In genomic region chr5:173643964-173644363, GRCh38 we compare ENCODE assay signal across 8 cellular contexts. TPM values are rescaled to one million over a fixed set of nuclear protein-coding genes. Genes with fewer than 3 reads are reported as not detected.
A peak's percentile ranks its signal among the peaks of the same experiment; 100 is the strongest.
DNase-seq lines count a peak whose midpoint lies in the region; ATAC-seq and TF ChIP-seq lines count a peak whose summit lies in the region.

No MANE protein-coding gene starts in this region.

- TF ChIP-seq POLR2A in gastroesophageal sphincter (IDR thresholded peaks at IDR 0.05): no peak

- TF ChIP-seq EP300 in gastroesophageal sphincter (IDR thresholded peaks at IDR 0.05): no peak

- peak; percentile 26 for DNase-seq in activated CD4-positive, alpha-beta memory T cell treated with anti-CD3 and anti-CD28 coated beads for 36 hours
- DNase-seq in activated CD4-positive, alpha-beta memory T cell treated with anti-CD3 and anti-CD28 coated beads, Interleukin-2, amount 10 ng/mL, durations not matched to agents 7 days and 5 days: no peak
- DNase-seq in RPMI7951 (ENCODE audit: low read depth) (peak; percentile 22), myocyte (ENCODE audit: low read depth) (peak; percentile 60), left ventricle myocardium inferior (no peak), T-helper 17 cell (no peak)

- POLR2A ChIA-PET in activated CD4-positive, alpha-beta memory T cell treated with anti-CD3 and anti-CD28 coated beads for 36 hours (lab: Charles Lee): no interaction called here
- POLR2A ChIA-PET in activated CD4-positive, alpha-beta memory T cell treated with anti-CD3 and anti-CD28 coated beads, Interleukin-2, amount 10 ng/mL, durations not matched to agents 7 days and 5 days (lab: Charles Lee): no interaction called here

- H3K36me3 ChIP-seq in gastroesophageal sphincter: no peaks in the 10 kb centered on the region
- no peaks in the 10 kb centered on the region for H3K36me3 ChIP-seq in left ventricle myocardium inferior

- H3K4me3 ChIP-seq in gastroesophageal sphincter: no peak overlapping the region
- H3K4me3 ChIP-seq in left ventricle myocardium inferior: no peak overlapping the region

- peaks cover 6% of the 10 kb centered on the region for H3K27me3 Mint-ChIP-seq in activated CD4-positive, alpha-beta memory T cell treated with anti-CD3 and anti-CD28 coated beads for 36 hours
- H3K27me3 Mint-ChIP-seq in activated CD4-positive, alpha-beta memory T cell treated with anti-CD3 and anti-CD28 coated beads, Interleukin-2, amount 10 ng/mL, durations not matched to agents 7 days and 5 days: no peaks in the 10 kb centered on the region
- peaks cover 19% of the 10 kb centered on the region for H3K27me3 Mint-ChIP-seq in T-helper 17 cell

- H3K4me3 Mint-ChIP-seq in activated CD4-positive, alpha-beta memory T cell treated with anti-CD3 and anti-CD28 coated beads for 36 hours: no peak overlapping the region
- no peak overlapping the region for H3K4me3 Mint-ChIP-seq in activated CD4-positive, alpha-beta memory T cell treated with anti-CD3 and anti-CD28 coated beads, Interleukin-2, amount 10 ng/mL, durations not matched to agents 7 days and 5 days
- H3K4me3 Mint-ChIP-seq in T-helper 17 cell: no peak overlapping the region

- H3K9me3 Mint-ChIP-seq in activated CD4-positive, alpha-beta memory T cell treated with anti-CD3 and anti-CD28 coated beads for 36 hours: no peaks in the 10 kb centered on the region
- no peaks in the 10 kb centered on the region for H3K9me3 Mint-ChIP-seq in activated CD4-positive, alpha-beta memory T cell treated with anti-CD3 and anti-CD28 coated beads, Interleukin-2, amount 10 ng/mL, durations not matched to agents 7 days and 5 days

- H3K4me1 Mint-ChIP-seq in activated CD4-positive, alpha-beta memory T cell treated with anti-CD3 and anti-CD28 coated beads for 36 hours (ENCODE audit: low read depth): no peaks in the 10 kb centered on the region
- H3K4me1 Mint-ChIP-seq in activated CD4-positive, alpha-beta memory T cell treated with anti-CD3 and anti-CD28 coated beads, Interleukin-2, amount 10 ng/mL, durations not matched to agents 7 days and 5 days: no peaks in the 10 kb centered on the region
- H3K4me1 Mint-ChIP-seq in T-helper 17 cell: peaks cover 4% of the 10 kb centered on the region

- CTCF ChIA-PET in activated CD4-positive, alpha-beta memory T cell treated with anti-CD3 and anti-CD28 coated beads for 36 hours (lab: Charles Lee): no interaction called here
- CTCF ChIA-PET in activated CD4-positive, alpha-beta memory T cell treated with anti-CD3 and anti-CD28 coated beads, Interleukin-2, amount 10 ng/mL, durations not matched to agents 7 days and 5 days (lab: Charles Lee): interaction anchor here (1.1 kb wide), 1 partner anchor 71 kb away, joined by 4 read pairs; no protein-coding TSS in a partner anchor

- TF ChIP-seq CTCF in gastroesophageal sphincter (IDR thresholded peaks at IDR 0.05): no peak
- no peak for TF ChIP-seq CTCF in left ventricle myocardium inferior (IDR thresholded peaks at IDR 0.05; ENCODE audit: borderline replicate concordance)

- ATAC-seq in HG03354 (IDR thresholded peaks at IDR 0.05; ENCODE audit: poor library complexity, severe bottlenecking, unreplicated experiment) (peak; percentile 94), gastroesophageal sphincter (no peak), T-helper 17 cell (no peak)

- H3K9me3 ChIP-seq in gastroesophageal sphincter: no peaks in the 10 kb centered on the region
- no peaks in the 10 kb centered on the region for H3K9me3 ChIP-seq in left ventricle myocardium inferior (replicated peaks)
- no peaks in the 10 kb centered on the region for H3K9me3 ChIP-seq in T-helper 17 cell (ENCODE audit: control insufficient read depth, low read length, poor library complexity, severe bottlenecking)

- intact Hi-C loops in activated CD4-positive, alpha-beta memory T cell treated with anti-CD3 and anti-CD28 coated beads for 36 hours (cut with micrococcal nuclease): no loop called here
- intact Hi-C loops in left ventricle myocardium inferior (cut with micrococcal nuclease): no loop called here

- no peaks in the 10 kb centered on the region for H3K36me3 Mint-ChIP-seq in activated CD4-positive, alpha-beta memory T cell treated with anti-CD3 and anti-CD28 coated beads for 36 hours
- no peaks in the 10 kb centered on the region for H3K36me3 Mint-ChIP-seq in activated CD4-positive, alpha-beta memory T cell treated with anti-CD3 and anti-CD28 coated beads, Interleukin-2, amount 10 ng/mL, durations not matched to agents 7 days and 5 days (ENCODE audit: low read depth)
- no peaks in the 10 kb centered on the region for H3K36me3 Mint-ChIP-seq in T-helper 17 cell (ENCODE audit: low read depth)

- H3K27ac ChIP-seq in gastroesophageal sphincter (no peak overlapping the region), left ventricle myocardium inferior (replicated peaks) (no peak overlapping the region)

- WGBS in gastroesophageal sphincter (ENCODE audit: low coverage in 1 of 2), 2 donors: no CpG with 5 or more reads among the region's 3 CpGs

- H3K4me1 ChIP-seq in gastroesophageal sphincter: no peaks in the 10 kb centered on the region
- H3K4me1 ChIP-seq in left ventricle myocardium inferior: peaks cover 9% of the 10 kb centered on the region

- no peak overlapping the region for H3K27ac Mint-ChIP-seq in activated CD4-positive, alpha-beta memory T cell treated with anti-CD3 and anti-CD28 coated beads for 36 hours
- no peak overlapping the region for H3K27ac Mint-ChIP-seq in activated CD4-positive, alpha-beta memory T cell treated with anti-CD3 and anti-CD28 coated beads, Interleukin-2, amount 10 ng/mL, durations not matched to agents 7 days and 5 days
- H3K27ac Mint-ChIP-seq in T-helper 17 cell: no peak overlapping the region

- H3K27me3 ChIP-seq in gastroesophageal sphincter (peaks cover 21% of the 10 kb centered on the region), left ventricle myocardium inferior (ENCODE audit: low read depth) (no peaks in the 10 kb centered on the region)

RNA-seq across cellular contexts. Expression of gene BOD1, which starts 27.5 kb away (rescaled TPM):
- total RNA-seq in activated CD4-positive, alpha-beta memory T cell treated with anti-CD3 and anti-CD28 coated beads for 36 hours: 10 to 100 TPM; 23.9 to 28.6 TPM
- total RNA-seq in activated CD4-positive, alpha-beta memory T cell treated with anti-CD3 and anti-CD28 coated beads, Interleukin-2, amount 10 ng/mL, durations not matched to agents 7 days and 5 days: 10 to 100 TPM; 14.3 to 15.9 TPM
- total RNA-seq in RPMI7951 (2014; rRNA removed; shearing (Covaris generic)): 50.3 and 63.8 TPM in 2 replicates
- total RNA-seq in myocyte (91.8 and 110 TPM in 2 replicates), gastroesophageal sphincter (10 to 100 TPM; 50.8 to 64.4 (median 54.7) TPM), left ventricle myocardium inferior (48.7 TPM), T-helper 17 cell (10 to 100 TPM; 21.8 TPM)
- 86.1 TPM for polyA plus RNA-seq in myocyte (2012)

Comparison
In these comparisons a context has a peak if more than half of its experiments do, and no peak if none do; other contexts are left out.
1. DNase-seq: peak in activated CD4-positive, alpha-beta memory T cell treated with anti-CD3 and anti-CD28 coated beads for 36 hours (single experiment), RPMI7951 (single experiment) and myocyte (single experiment); none in activated CD4-positive, alpha-beta memory T cell treated with anti-CD3 and anti-CD28 coated beads, Interleukin-2, amount 10 ng/mL, durations not matched to agents 7 days and 5 days (single experiment), left ventricle myocardium inferior (single experiment) and T-helper 17 cell (0 of 3).